In genomic region chr2:216700778-216701177, GRCh38 we compare ENCODE assay signal across 18 cellular contexts. TPM values are rescaled to one million over a fixed set of nuclear protein-coding genes. Genes with fewer than 3 reads are reported as not detected.
DNase-seq lines count a peak whose midpoint lies in the region; ATAC-seq and TF ChIP-seq lines count a peak whose summit lies in the region.
"Had no signal": no experiment of that assay in that cellular context is flagged by ENCODE, and none has a peak within 500 bp of the region (broad histone marks: within the 10 kb centered on the region; RNA-seq: fewer than 3 reads in every experiment).

No MANE protein-coding gene starts in this region.

- H3K9ac ChIP-seq in endodermal cell (ENCODE audit: extremely low read depth, low read length, poor library complexity, severe bottlenecking) = no peak overlapping the region

- H3K4me3 ChIP-seq in left ventricle myocardium inferior (no peak overlapping the region), esophagus muscularis mucosa (no peak overlapping the region), retinal pigment epithelial cell (ENCODE audit: low read length) (no peak overlapping the region), osteoblast (ENCODE audit: insufficient read depth, low read length) (no peak overlapping the region), endodermal cell (ENCODE audit: low read length) (no peak overlapping the region)

- H3K4me1 ChIP-seq in left ventricle myocardium inferior (peaks cover 67% of the 10 kb centered on the region), esophagus muscularis mucosa (peaks cover 24 to 55% (median 52%) of the 10 kb centered on the region in 4 donors), osteoblast (ENCODE audit: insufficient read depth, low read length) (peaks cover 10% of the 10 kb centered on the region), endodermal cell (ENCODE audit: control insufficient read depth, insufficient read depth, low read length) (no peaks in the 10 kb centered on the region)

- DNase-seq in left ventricle myocardium inferior (no peak), left cardiac atrium (no peak), esophagus muscularis mucosa (ENCODE audit: extremely low spot score) (no peak), retinal pigment epithelial cell (ENCODE audit: low read depth) (peak; percentile 46), osteoblast (ENCODE audit: insufficient read length, low spot score, missing footprints) (no peak), endodermal cell (no peak)
- DNase-seq: activated CD4-positive, alpha-beta T cell treated with anti-CD3 and anti-CD28 coated beads, Interleukin-2, amount 50 U/mL, for 4 hours; activated effector memory CD4-positive, alpha-beta T cell treated with anti-CD3 and anti-CD28 coated beads, Interleukin-2, amount 50 U/mL, for 16 hours; caudate nucleus; CD4-positive, alpha-beta T cell; DMS53; glutamatergic neuron; occipital lobe; stimulated activated CD4-positive, alpha-beta T cell treated with anti-CD3 and anti-CD28 coated beads, Interleukin-2, amount 100 ng/mL, for 48 hours had no signal

- H3K9me3 ChIP-seq in left ventricle myocardium inferior (replicated peaks) (no peaks in the 10 kb centered on the region), esophagus muscularis mucosa (no peaks in the 10 kb centered on the region), osteoblast (ENCODE audit: low read depth, low read length) (no peaks in the 10 kb centered on the region), endodermal cell (ENCODE audit: control insufficient read depth, low read length) (no peaks in the 10 kb centered on the region)

- WGBS in esophagus muscularis mucosa = 62% methylated on average over 5 of the region's 5 CpGs
- whole genome bisulfite sequencing in endodermal cell (ENCODE audit: insufficient coverage in 1 of 2, insufficient read length in 1 of 2), 2 experiments = 93 to 94% methylated on average over 5 of the region's 5 CpGs

- H3K36me3 Mint-ChIP-seq in endodermal cell (ENCODE audit: low read depth) = no peaks in the 10 kb centered on the region

- H3K36me3 ChIP-seq in left ventricle myocardium inferior = no peaks in the 10 kb centered on the region
- H3K36me3 ChIP-seq in esophagus muscularis mucosa = no peaks in the 10 kb centered on the region
- H3K36me3 ChIP-seq in osteoblast (ENCODE audit: insufficient read depth, low read length) = no peaks in the 10 kb centered on the region
- H3K36me3 ChIP-seq in endodermal cell (ENCODE audit: control insufficient read depth, insufficient read depth, low read length) = no peaks in the 10 kb centered on the region

- intact Hi-C loops in left ventricle myocardium inferior (cut with micrococcal nuclease) (no loop called here), left cardiac atrium (cut with DNase I) (no loop called here), esophagus muscularis mucosa (cut with DNase I) (loop anchor here (10.0 kb wide), 1 partner anchor 944 kb away; no protein-coding TSS in a partner anchor)

- H3K27ac ChIP-seq in left ventricle myocardium inferior (replicated peaks) (peak overlapping the region; percentile 32), esophagus muscularis mucosa (replicated peaks in 1 of 4) (peak overlapping the region; percentile 69 to 94 (median 88)), osteoblast (ENCODE audit: low read depth, low read length) (no peak overlapping the region), endodermal cell (ENCODE audit: low read depth, low read length) (no peak overlapping the region)

- no peak for TF ChIP-seq CTCF in left ventricle myocardium inferior (IDR thresholded peaks at IDR 0.05; ENCODE audit: borderline replicate concordance)
- no peak for TF ChIP-seq CTCF in esophagus muscularis mucosa (IDR thresholded peaks at IDR 0.05)
- TF ChIP-seq CTCF in retinal pigment epithelial cell (conservative IDR thresholded peaks at IDR 0.05; ENCODE audit: low read depth, low read length) = no peak
- no peak for TF ChIP-seq CTCF in osteoblast (IDR thresholded peaks at IDR 0.05; ENCODE audit: extremely low read depth, low read depth, low read length)
- TF ChIP-seq CTCF in endodermal cell (conservative IDR thresholded peaks at IDR 0.05) = no peak

- H3K4me3 Mint-ChIP-seq in endodermal cell = no peak overlapping the region
- H3K4me3 Mint-ChIP-seq: CD4-positive, alpha-beta T cell had no signal

- H3K27me3 Mint-ChIP-seq in endodermal cell (ENCODE audit: insufficient read depth) = peaks cover 17% of the 10 kb centered on the region

- peaks cover 10% of the 10 kb centered on the region for H3K4me1 Mint-ChIP-seq in endodermal cell

- no peak for ATAC-seq in left cardiac atrium
- no peak for ATAC-seq in GM19023 (IDR thresholded peaks at IDR 0.05; ENCODE audit: unreplicated experiment)
- no peak for ATAC-seq in GM18517 (IDR thresholded peaks at IDR 0.05; ENCODE audit: unreplicated experiment)
- ATAC-seq: HCT116 had no signal

- H3K9me3 Mint-ChIP-seq in endodermal cell = no peaks in the 10 kb centered on the region
- H3K9me3 Mint-ChIP-seq: CD4-positive, alpha-beta T cell had no signal

- no peak overlapping the region for H3K4me2 ChIP-seq in osteoblast (ENCODE audit: insufficient read depth, low read length)

- no peaks in the 10 kb centered on the region for H3K27me3 ChIP-seq in left ventricle myocardium inferior (ENCODE audit: low read depth)
- H3K27me3 ChIP-seq in esophagus muscularis mucosa = no peaks in the 10 kb centered on the region
- peaks cover 31% of the 10 kb centered on the region for H3K27me3 ChIP-seq in osteoblast (ENCODE audit: insufficient read depth, low read length)
- peaks cover 13% of the 10 kb centered on the region for H3K27me3 ChIP-seq in endodermal cell (ENCODE audit: control insufficient read depth, insufficient read depth, low read length, poor library complexity, severe bottlenecking)

- no peak overlapping the region for H2AFZ ChIP-seq in osteoblast (ENCODE audit: low read length)

- H3K79me2 ChIP-seq in osteoblast (ENCODE audit: insufficient read depth, low read length) = no peaks in the 10 kb centered on the region

- H3K27ac Mint-ChIP-seq in endodermal cell = no peak overlapping the region
- H3K27ac Mint-ChIP-seq: CD4-positive, alpha-beta T cell had no signal

- peaks cover 4% of the 10 kb centered on the region for H4K20me1 ChIP-seq in osteoblast (ENCODE audit: insufficient read depth, low read length)

- no peak for TF ChIP-seq EP300 in esophagus muscularis mucosa (IDR thresholded peaks at IDR 0.05)

- no peak for TF ChIP-seq POLR2A in esophagus muscularis mucosa (IDR thresholded peaks at IDR 0.05; ENCODE audit: low read depth)

RNA-seq across cellular contexts. Expression of gene IGFBP5, which starts 5.4 kb away (rescaled TPM):
- 138 TPM for total RNA-seq in left ventricle myocardium inferior
- total RNA-seq in left cardiac atrium = 100 to 1,000 TPM in 1 of 2 donors, 10 to 100 TPM in 1; 88.5 to 207 TPM
- 1,000 to 10,000 TPM in 1 of 4 donors, 100 to 1,000 TPM in 3; 547 to 1,471 (median 705) TPM for total RNA-seq in esophagus muscularis mucosa
- 12.3 and 29.5 TPM in 2 replicates for total RNA-seq in osteoblast
- 1 to 10 TPM; 3.6 to 8.9 TPM for total RNA-seq in endodermal cell
- polyA plus RNA-seq in endodermal cell (2013, experiment 1 of 2) = 215 TPM
- polyA plus RNA-seq in endodermal cell (2013, experiment 2 of 2) = 246 TPM
- total RNA-seq: CD4-positive, alpha-beta T cell; T-helper 1 cell treated with Interleukin-12 subunit alpha and Interleukin-12 subunit beta and Interleukin-4 antibody, amounts not matched to agents 30 ng/mL and 1 ng/mL, for 36 hours had no signal

Comparison
In these comparisons a context has a peak if more than half of its experiments do, and no peak if none do; other contexts are left out.
1. H3K27ac ChIP-seq: peak in left ventricle myocardium inferior (single experiment) and esophagus muscularis mucosa (4 of 4); none in osteoblast (single experiment) and endodermal cell (single experiment).